Comparison of ENCODE assay signal across 1 cellular context in genomic region chr15:58852347-58852746, GRCh38.
TF ChIP-seq lines count a peak whose summit lies in the region.

No MANE protein-coding gene starts in this region.

TF ChIP-seq in SK-N-SH, 30 proteins besides CTCF, POLR2A, EP300 and RAD21 (continued from another document):
- no peak for TF ChIP-seq RFX5 (IDR thresholded peaks at IDR 0.05; ENCODE audit: low read length)
- no peak for TF ChIP-seq TEAD4 (IDR thresholded peaks at IDR 0.05; ENCODE audit: borderline replicate concordance, insufficient read depth)
- TF ChIP-seq MAX (IDR thresholded peaks at IDR 0.05; ENCODE audit: low read depth): no peak
- no peak for TF ChIP-seq MEF2A (IDR thresholded peaks at IDR 0.05; ENCODE audit: borderline replicate concordance, low read depth)
- TF ChIP-seq IRF3 (IDR thresholded peaks at IDR 0.05; ENCODE audit: low read depth, low read length): no peak
